ENCODE assay signal across 1 cellular context in genomic region chr7:12686234-12686893, GRCh38.
TF ChIP-seq lines count a peak whose summit lies in the region.

No MANE protein-coding gene starts in this region.

TF ChIP-seq in K562, 482 proteins besides CTCF, POLR2A, EP300 and RAD21 (continued from another document and continues in another):
- TF ChIP-seq PRDM10 (IDR thresholded peaks at IDR 0.05; ENCODE audit: partially characterized antibody) (peak; percentile 21), ZNF398 (CRISPR knock-in tag; IDR thresholded peaks at IDR 0.05) (no peak), KDM2B (CRISPR knock-in tag; IDR thresholded peaks at IDR 0.05) (0 out of 2 replicates have a peak, but pooled peaks have one; percentile 48), MED1 (CRISPR knock-in tag; IDR thresholded peaks at IDR 0.05; ENCODE audit: borderline replicate concordance) (no peak), ZNF77 (CRISPR knock-in tag; IDR thresholded peaks at IDR 0.05) (no peak), BCLAF1 (IDR thresholded peaks at IDR 0.05; ENCODE audit: borderline replicate concordance in 1 of 2, control insufficient read depth in 1 of 2, low read depth in 2 of 2, low read length in 1 of 2) (no peak), ARID1B (IDR thresholded peaks at IDR 0.05) (peak; percentile 30; the same call in 1 of the 2 replicates), TBL1XR1 (IDR thresholded peaks at IDR 0.05; ENCODE audit: low read length in 2 of 2) (peak in 1 of 2 experiments; percentile 41; a peak in 1 of 4 replicates), ZNF586 (CRISPR knock-in tag; conservative IDR thresholded peaks at IDR 0.05) (no peak), RB1 (IDR thresholded peaks at IDR 0.05; ENCODE audit: low read depth) (peak; percentile 93), E2F4 (CRISPR knock-in tag; IDR thresholded peaks at IDR 0.05; ENCODE audit: low read depth) (peak; percentile 83), REST (CRISPR knock-in tag; IDR thresholded peaks at IDR 0.05; ENCODE audit: low read depth) (0 out of 2 replicates have a peak, but pooled peaks have one; percentile 55), ZNF133 (CRISPR knock-in tag; IDR thresholded peaks at IDR 0.05) (no peak), GABPB1 (CRISPR knock-in tag; IDR thresholded peaks at IDR 0.05) (peak; percentile 90), ZC3H11A (IDR thresholded peaks at IDR 0.05; ENCODE audit: low read depth, low read length) (no peak), PPARD (CRISPR knock-in tag; IDR thresholded peaks at IDR 0.05) (no peak), U2AF1 (optimal IDR thresholded peaks at IDR 0.05; ENCODE audit: low read depth, low read length) (no peak), TCF15 (CRISPR knock-in tag; IDR thresholded peaks at IDR 0.05) (no peak), KLF6 (CRISPR knock-in tag; IDR thresholded peaks at IDR 0.05; ENCODE audit: borderline replicate concordance) (peak; percentile 77; the same call in 1 of the 2 replicates), FOS (IDR thresholded peaks at IDR 0.05; ENCODE audit: extremely low read depth, insufficient read length) (no peak), CBX3 (IDR thresholded peaks at IDR 0.05; ENCODE audit: borderline replicate concordance in 1 of 2, low read length in 2 of 2) (peak in 1 of 2 experiments; percentile 96; a peak in 1 of 3 replicates), PHF21A (IDR thresholded peaks at IDR 0.05; ENCODE audit: borderline replicate concordance, low read depth) (peak; percentile 17; the same call in 1 of the 2 replicates), SMC3 (conservative IDR thresholded peaks at IDR 0.05; ENCODE audit: insufficient read depth, low read depth, low read length) (peak; percentile 34), ZBTB17 (CRISPR knock-in tag; IDR thresholded peaks at IDR 0.05) (peak; percentile 91), CSDE1 (IDR thresholded peaks at IDR 0.05) (peak in 1 of 2 experiments; percentile 85; a peak in 2 of 4 replicates), TEAD1 (CRISPR knock-in tag; IDR thresholded peaks at IDR 0.05) (peak; percentile 67 to 77; a peak in 2 of 4 replicates), MCM7 (IDR thresholded peaks at IDR 0.05) (no peak), MXD1 (CRISPR knock-in tag; IDR thresholded peaks at IDR 0.05; ENCODE audit: borderline replicate concordance, poor library complexity, severe bottlenecking) (peak; percentile 72), CHD1 (IDR thresholded peaks at IDR 0.05; ENCODE audit: low read length) (no peak), ZNF589 (CRISPR knock-in tag; IDR thresholded peaks at IDR 0.05; ENCODE audit: low read depth) (peak; percentile 84), ETS2 (tag; IDR thresholded peaks at IDR 0.05; ENCODE audit: borderline replicate concordance, poor library complexity, severe bottlenecking) (no peak), ADNP (tag; IDR thresholded peaks at IDR 0.05) (peak; percentile 69), SMAD4 (CRISPR knock-in tag; conservative IDR thresholded peaks at IDR 0.05) (peak; percentile 91), GATAD2B (IDR thresholded peaks at IDR 0.05; ENCODE audit: borderline replicate concordance) (peak; percentile 95), KLF1 (tag; IDR thresholded peaks at IDR 0.05) (peak; percentile 52; the same call in 1 of the 2 replicates), MCM2 (IDR thresholded peaks at IDR 0.05; ENCODE audit: low read depth) (no peak), FOXJ2 (tag; IDR thresholded peaks at IDR 0.05) (peak; percentile 100), ZNF511 (CRISPR knock-in tag; IDR thresholded peaks at IDR 0.05) (no peak; the same call in 1 of the 2 replicates), NFE2L1 (tag; IDR thresholded peaks at IDR 0.05; ENCODE audit: borderline replicate concordance, low read depth) (no peak), ZNF282 (CRISPR knock-in tag; IDR thresholded peaks at IDR 0.05) (no peak), MYNN (IDR thresholded peaks at IDR 0.05) (peak; percentile 80; the same call in 1 of the 2 replicates), MYNN (CRISPR knock-in tag; IDR thresholded peaks at IDR 0.05) (no peak), DACH1 (IDR thresholded peaks at IDR 0.05; ENCODE audit: partially characterized antibody) (no peak), FOXJ3 (CRISPR knock-in tag; IDR thresholded peaks at IDR 0.05) (peak; percentile 99), HOMEZ (CRISPR knock-in tag; IDR thresholded peaks at IDR 0.05) (0 out of 2 replicates have a peak, but pooled peaks have one; percentile 35), NONO (IDR thresholded peaks at IDR 0.05; ENCODE audit: low read depth in 2 of 2, low read length in 1 of 2) (peak in 1 of 2 experiments; percentile 85; a peak in 2 of 4 replicates)
